In the genomic region with DNA sequence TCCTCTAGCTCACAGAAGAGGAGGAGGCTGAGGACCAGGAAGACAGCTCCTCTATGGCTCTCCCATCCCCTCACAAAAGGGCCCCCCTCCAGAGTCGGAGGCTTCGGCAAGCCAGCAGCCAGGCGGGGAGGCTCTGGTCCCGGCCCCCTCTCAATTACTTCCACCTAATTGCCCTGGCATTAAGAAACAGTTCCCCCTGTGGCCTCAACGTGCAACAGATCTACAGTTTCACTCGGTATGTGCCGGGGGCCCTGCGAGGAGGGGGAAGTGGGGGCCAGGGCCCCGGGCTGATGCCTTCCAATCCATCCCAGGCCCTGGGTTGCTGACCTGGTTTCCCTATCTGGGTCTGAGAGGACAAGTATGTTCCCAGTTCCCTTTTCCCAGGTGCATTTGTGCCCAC, we compare ENCODE assay signal across 18 cellular contexts. TPM values are rescaled to one million over a fixed set of nuclear protein-coding genes. Genes with fewer than 3 reads are reported as not detected.
DNase-seq lines count a peak whose midpoint lies in the region; ATAC-seq lines count a peak whose summit lies in the region.
"Had no signal": no experiment of that assay in that cellular context is flagged by ENCODE, and none has a peak within 500 bp of the region (broad histone marks: within the 10 kb centered on the region; RNA-seq: fewer than 3 reads in every experiment).

No MANE protein-coding gene starts in this region.

- ATAC-seq in stimulated activated naive B cell treated with anti-CD40 and anti-IgM and Interleukin-4, amounts not matched to agents 10 μg/mL and 1 μg/mL and 100 μg/mL, for 72 hours (replicated peaks), result peak; percentile 53 to 59
- no peak for ATAC-seq in activated naive CD4-positive, alpha-beta T cell treated with anti-CD3 and anti-CD28 coated beads, Interleukin-2, amount 50 U/mL, for 72 hours
- ATAC-seq in HG02678 (IDR thresholded peaks at IDR 0.05; ENCODE audit: unreplicated experiment), result no peak
- ATAC-seq: activated T-cell treated with anti-CD3 and anti-CD28 coated beads, Interleukin-2, amount 50 U/mL, for 4 hours; natural killer cell treated with Interleukin-12 subunit alpha and Interleukin-12 subunit beta and Interleukin-15 and Interleukin-18, amount 100 ng/mL, for 72 hours had no signal

- peak; percentile 7 for DNase-seq in SIG-M5 treated with dmso at 0.1 percent for 504 hours (lab: John Stamatoyannopoulos, UW; ENCODE audit: unreplicated experiment)
- DNase-seq in SIG-M5 (lab: John Stamatoyannopoulos, UW), result no peak
- peak; percentile 80 for DNase-seq in NCI-H69 (lab: John Stamatoyannopoulos, UW)
- peak; percentile 52 for DNase-seq in ecto neural progenitor cell (ENCODE audit: low spot score)
- DNase-seq in stimulated activated naive B cell treated with anti-CD40 and anti-IgM and Interleukin-4, amounts not matched to agents 10 μg/mL and 1 μg/mL and 100 μg/mL, for 72 hours, result no peak
- no peak for DNase-seq in activated naive CD4-positive, alpha-beta T cell treated with anti-CD3 and anti-CD28 coated beads, Interleukin-2, amount 50 U/mL, for 72 hours (ENCODE audit: low spot score in 2 of 2)
- DNase-seq in A172 (ENCODE audit: low spot score), result no peak
- DNase-seq: activated CD4-positive, alpha-beta T cell treated with anti-CD3 and anti-CD28 coated beads, Interleukin-2, amount 50 U/mL, for 1 hour; activated naive CD8-positive, alpha-beta T cell treated with anti-CD3 and anti-CD28 coated beads, Interleukin-2, amount 10 ng/mL, durations not matched to agents 7 days and 5 days; activated T-cell treated with anti-CD3 and anti-CD28 coated beads, Interleukin-2, amount 50 U/mL, for 4 hours; effector CD4-positive, alpha-beta T cell; MG63; NCI-H2081 treated with DMSO at 0.1 percent for 48 hours; SJCRH30; T-helper 9 cell had no signal

- peaks cover 13 to 26% of the 10 kb centered on the region in 2 donors for H3K27me3 Mint-ChIP-seq in stimulated activated naive B cell treated with anti-CD40 and anti-IgM and Interleukin-4, amounts not matched to agents 10 μg/mL and 1 μg/mL and 100 μg/mL, for 72 hours

- H3K9me3 Mint-ChIP-seq in stimulated activated naive B cell treated with anti-CD40 and anti-IgM and Interleukin-4, amounts not matched to agents 10 μg/mL and 1 μg/mL and 100 μg/mL, for 72 hours, result no peaks in the 10 kb centered on the region
- no peaks in the 10 kb centered on the region for H3K9me3 Mint-ChIP-seq in activated naive CD4-positive, alpha-beta T cell treated with anti-CD3 and anti-CD28 coated beads, Interleukin-2, amount 50 U/mL, for 72 hours
- H3K9me3 Mint-ChIP-seq: activated naive CD8-positive, alpha-beta T cell treated with anti-CD3 and anti-CD28 coated beads, Interleukin-2, amount 10 ng/mL, durations not matched to agents 7 days and 5 days; activated T-cell treated with anti-CD3 and anti-CD28 coated beads, Interleukin-2, amount 50 U/mL, for 4 hours; natural killer cell treated with Interleukin-12 subunit alpha and Interleukin-12 subunit beta and Interleukin-15 and Interleukin-18, amount 100 ng/mL, for 72 hours had no signal

- H3K36me3 Mint-ChIP-seq in stimulated activated naive B cell treated with anti-CD40 and anti-IgM and Interleukin-4, amounts not matched to agents 10 μg/mL and 1 μg/mL and 100 μg/mL, for 72 hours, result no peaks in the 10 kb centered on the region
- H3K36me3 Mint-ChIP-seq in activated naive CD4-positive, alpha-beta T cell treated with anti-CD3 and anti-CD28 coated beads, Interleukin-2, amount 50 U/mL, for 72 hours, result no peaks in the 10 kb centered on the region
- H3K36me3 Mint-ChIP-seq: activated naive CD8-positive, alpha-beta T cell treated with anti-CD3 and anti-CD28 coated beads, Interleukin-2, amount 10 ng/mL, durations not matched to agents 7 days and 5 days; natural killer cell treated with Interleukin-12 subunit alpha and Interleukin-12 subunit beta and Interleukin-15 and Interleukin-18, amount 100 ng/mL, for 72 hours had no signal

- H3K4me3 Mint-ChIP-seq in stimulated activated naive B cell treated with anti-CD40 and anti-IgM and Interleukin-4, amounts not matched to agents 10 μg/mL and 1 μg/mL and 100 μg/mL, for 72 hours, result no peak overlapping the region
- H3K4me3 Mint-ChIP-seq: activated naive CD8-positive, alpha-beta T cell treated with anti-CD3 and anti-CD28 coated beads, Interleukin-2, amount 10 ng/mL, durations not matched to agents 7 days and 5 days; activated T-cell treated with anti-CD3 and anti-CD28 coated beads, Interleukin-2, amount 50 U/mL, for 4 hours; natural killer cell treated with Interleukin-12 subunit alpha and Interleukin-12 subunit beta and Interleukin-15 and Interleukin-18, amount 100 ng/mL, for 72 hours had no signal

- H3K27ac Mint-ChIP-seq in stimulated activated naive B cell treated with anti-CD40 and anti-IgM and Interleukin-4, amounts not matched to agents 10 μg/mL and 1 μg/mL and 100 μg/mL, for 72 hours, result no peak overlapping the region
- peak overlapping the region in 1 of 2 donors; percentile 83 for H3K27ac Mint-ChIP-seq in activated naive CD4-positive, alpha-beta T cell treated with anti-CD3 and anti-CD28 coated beads, Interleukin-2, amount 50 U/mL, for 72 hours
- H3K27ac Mint-ChIP-seq: activated naive CD8-positive, alpha-beta T cell treated with anti-CD3 and anti-CD28 coated beads, Interleukin-2, amount 10 ng/mL, durations not matched to agents 7 days and 5 days; natural killer cell treated with Interleukin-12 subunit alpha and Interleukin-12 subunit beta and Interleukin-15 and Interleukin-18, amount 100 ng/mL, for 72 hours had no signal

- peaks cover 6 to 14% of the 10 kb centered on the region in 2 donors for H3K4me1 Mint-ChIP-seq in stimulated activated naive B cell treated with anti-CD40 and anti-IgM and Interleukin-4, amounts not matched to agents 10 μg/mL and 1 μg/mL and 100 μg/mL, for 72 hours

RNA-seq across cellular contexts. Expression of a gene that starts 7.9 kb away (rescaled TPM):
- not detected for total RNA-seq in activated naive CD4-positive, alpha-beta T cell treated with anti-CD3 and anti-CD28 coated beads, Interleukin-2, amount 50 U/mL, for 72 hours
- total RNA-seq in A172 (2014; rRNA removed; shearing (Covaris generic)), result not detected in 2 replicates
- total RNA-seq: activated naive CD8-positive, alpha-beta T cell treated with anti-CD3 and anti-CD28 coated beads, Interleukin-2, amount 10 ng/mL, durations not matched to agents 7 days and 5 days; activated T-cell treated with anti-CD3 and anti-CD28 coated beads, Interleukin-2, amount 50 U/mL, for 4 hours; natural killer cell treated with Interleukin-12 subunit alpha and Interleukin-12 subunit beta and Interleukin-15 and Interleukin-18, amount 100 ng/mL, for 72 hours; SJCRH30; vagina had no signal

RNA-seq across cellular contexts. Expression of a gene that starts 18.5 kb away (rescaled TPM):
- total RNA-seq in activated naive CD4-positive, alpha-beta T cell treated with anti-CD3 and anti-CD28 coated beads, Interleukin-2, amount 50 U/mL, for 72 hours, result 10 to 100 TPM; 39.0 to 60.1 TPM
- 24.9 and 45.6 TPM in 2 replicates for total RNA-seq in A172 (2014; rRNA removed; shearing (Covaris generic))

RNA-seq across cellular contexts. Expression of a gene that starts 23.3 kb away (rescaled TPM):
- 1 to 10 TPM in 1 of 2 donors, under 1 TPM in 1; 0.80 to 2.0 TPM for total RNA-seq in activated naive CD4-positive, alpha-beta T cell treated with anti-CD3 and anti-CD28 coated beads, Interleukin-2, amount 50 U/mL, for 72 hours
- not detected in 2 replicates for total RNA-seq in A172 (2014; rRNA removed; shearing (Covaris generic))
- total RNA-seq: activated T-cell treated with anti-CD3 and anti-CD28 coated beads, Interleukin-2, amount 50 U/mL, for 4 hours; SJCRH30; vagina had no signal

RNA-seq across cellular contexts. Expression of a gene that starts 38.7 kb away (rescaled TPM):
- 1,000 to 10,000 TPM; 1,843 to 2,330 TPM for total RNA-seq in activated naive CD4-positive, alpha-beta T cell treated with anti-CD3 and anti-CD28 coated beads, Interleukin-2, amount 50 U/mL, for 72 hours
- 789 and 797 TPM in 2 replicates for total RNA-seq in A172 (2014; rRNA removed; shearing (Covaris generic))

RNA-seq across cellular contexts. Expression of a gene that starts 39.1 kb away (rescaled TPM):
- 100 to 1,000 TPM in 1 of 2 donors, 10 to 100 TPM in 1; 67.3 to 123 TPM for total RNA-seq in activated naive CD4-positive, alpha-beta T cell treated with anti-CD3 and anti-CD28 coated beads, Interleukin-2, amount 50 U/mL, for 72 hours
- total RNA-seq in A172 (2014; rRNA removed; shearing (Covaris generic)), result 57.9 and 83.5 TPM in 2 replicates

Comparison
In these comparisons a context has a peak if more than half of its experiments do, and no peak if none do; other contexts are left out.
1. DNase-seq: peak in SIG-M5 treated with dmso at 0.1 percent for 504 hours (single experiment), NCI-H69 (single experiment) and ecto neural progenitor cell (single experiment); none in SIG-M5 (single experiment), stimulated activated naive B cell treated with anti-CD40 and anti-IgM and Interleukin-4, amounts not matched to agents 10 μg/mL and 1 μg/mL and 100 μg/mL, for 72 hours (single experiment), activated naive CD4-positive, alpha-beta T cell treated with anti-CD3 and anti-CD28 coated beads, Interleukin-2, amount 50 U/mL, for 72 hours (0 of 2) and A172 (single experiment).
2. ATAC-seq: peak in stimulated activated naive B cell treated with anti-CD40 and anti-IgM and Interleukin-4, amounts not matched to agents 10 μg/mL and 1 μg/mL and 100 μg/mL, for 72 hours (2 of 2); none in activated naive CD4-positive, alpha-beta T cell treated with anti-CD3 and anti-CD28 coated beads, Interleukin-2, amount 50 U/mL, for 72 hours (0 of 2) and HG02678 (single experiment).